ENCODE assay signal across 18 cellular contexts in the genomic region with DNA sequence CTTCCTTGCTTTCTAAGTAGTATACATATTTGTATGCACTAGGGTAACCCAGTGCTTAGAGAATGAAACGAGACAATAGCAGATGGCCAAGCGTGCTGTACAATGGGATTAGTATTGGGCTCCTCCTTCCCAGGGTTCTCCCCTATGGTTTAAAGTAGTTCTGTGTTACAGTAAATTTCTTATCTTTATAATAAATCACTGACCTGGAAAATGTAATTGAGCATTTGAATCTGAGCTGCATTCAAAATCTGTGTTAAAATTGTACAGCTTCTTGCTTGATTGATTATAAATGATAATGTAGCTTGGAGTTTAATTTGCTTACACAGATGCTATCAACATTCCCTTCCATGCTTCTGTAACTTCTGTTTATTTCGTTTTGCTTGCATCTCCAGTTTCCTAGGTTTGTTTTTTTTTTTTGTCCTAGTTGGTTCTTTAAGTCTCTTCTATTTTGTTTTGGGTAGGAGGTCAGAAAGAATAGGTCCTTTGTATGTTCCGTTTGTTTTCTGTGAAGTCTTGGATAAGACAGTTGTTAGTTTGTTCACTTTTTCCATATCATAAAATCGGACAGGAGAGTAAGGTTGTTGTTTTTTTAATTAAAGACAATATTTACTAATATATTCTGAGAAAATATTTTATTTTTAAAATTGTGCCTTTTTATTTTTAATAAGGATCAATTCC.
DNase-seq lines count a peak whose midpoint lies in the region; ATAC-seq and TF ChIP-seq lines count a peak whose summit lies in the region.
"Had no signal": no experiment of that assay in that cellular context is flagged by ENCODE, and none has a peak within 500 bp of the region (broad histone marks: within the 10 kb centered on the region; RNA-seq: fewer than 3 reads in every experiment).

No MANE protein-coding gene starts in this region.

- H3K4me3 Mint-ChIP-seq in glutamatergic neuron (ENCODE audit: unreplicated experiment), result no peak overlapping the region
- H3K4me3 Mint-ChIP-seq: activated naive CD4-positive, alpha-beta T cell treated with anti-CD3 and anti-CD28 coated beads, Interleukin-2, amount 10 ng/mL, durations not matched to agents 7 days and 5 days; CD4-positive, alpha-beta memory T cell had no signal

- intact Hi-C loops in left cardiac atrium (cut with DNase I), result no loop called here

- H3K9me3 ChIP-seq in BE2C, result no peaks in the 10 kb centered on the region
- H3K9me3 ChIP-seq: esophagus squamous epithelium, heart right ventricle, right lobe of liver had no signal

- no peaks in the 10 kb centered on the region for H3K9me3 Mint-ChIP-seq in glutamatergic neuron (ENCODE audit: unreplicated experiment)
- H3K9me3 Mint-ChIP-seq: activated naive CD4-positive, alpha-beta T cell treated with anti-CD3 and anti-CD28 coated beads, Interleukin-2, amount 10 ng/mL, durations not matched to agents 7 days and 5 days; CD4-positive, alpha-beta memory T cell had no signal

- peaks cover 4% of the 10 kb centered on the region for H3K4me1 Mint-ChIP-seq in glutamatergic neuron (ENCODE audit: low read depth, unreplicated experiment)
- H3K4me1 Mint-ChIP-seq: activated naive CD4-positive, alpha-beta T cell treated with anti-CD3 and anti-CD28 coated beads, Interleukin-2, amount 10 ng/mL, durations not matched to agents 7 days and 5 days had no signal

- DNase-seq in BE2C (peak; percentile 24), NCI-H2107 (lab: John Stamatoyannopoulos, UW) (peak; percentile 15), NCI-H82 treated with DMSO at 0.1 percent for 48 hours (lab: John Stamatoyannopoulos, UW; ENCODE audit: unreplicated experiment) (peak; percentile 77), glutamatergic neuron (no peak), middle frontal gyrus (ENCODE audit: extremely low spot score, low spot score) (no peak), LoVo (ENCODE audit: low spot score) (no peak), left cardiac atrium (no peak)
- DNase-seq: activated CD4-positive, alpha-beta T cell treated with anti-CD3 and anti-CD28 coated beads, Interleukin-2, amount 50 U/mL, for 1 hour; activated naive CD4-positive, alpha-beta T cell treated with anti-CD3 and anti-CD28 coated beads, Interleukin-2, amount 10 ng/mL, durations not matched to agents 7 days and 5 days; activated T-cell treated with anti-CD3 and anti-CD28 coated beads for 4 hours; CD4-positive, alpha-beta memory T cell; esophagus squamous epithelium; heart right ventricle; KBM-7; right lobe of liver; SHP77 treated with DMSO at 0.1 percent for 48 hours; T1000 had no signal

- peaks cover 11% of the 10 kb centered on the region for H3K4me1 ChIP-seq in BE2C
- H3K4me1 ChIP-seq: right lobe of liver had no signal

- ATAC-seq in GM21367 (IDR thresholded peaks at IDR 0.05; ENCODE audit: unreplicated experiment) (no peak), left cardiac atrium (no peak)
- ATAC-seq: heart right ventricle, right lobe of liver had no signal

- H3K36me3 ChIP-seq in BE2C, result no peaks in the 10 kb centered on the region
- H3K36me3 ChIP-seq: right lobe of liver had no signal

- peaks cover 4% of the 10 kb centered on the region for H3K36me3 Mint-ChIP-seq in glutamatergic neuron (ENCODE audit: unreplicated experiment)

- H3K27me3 ChIP-seq in BE2C, result no peaks in the 10 kb centered on the region
- H3K27me3 ChIP-seq: esophagus squamous epithelium, heart right ventricle, right lobe of liver had no signal

- peak overlapping the region; percentile 30 for H3K27ac Mint-ChIP-seq in glutamatergic neuron (ENCODE audit: unreplicated experiment)
- H3K27ac Mint-ChIP-seq: activated naive CD4-positive, alpha-beta T cell treated with anti-CD3 and anti-CD28 coated beads, Interleukin-2, amount 10 ng/mL, durations not matched to agents 7 days and 5 days; CD4-positive, alpha-beta memory T cell had no signal

- no peak for TF ChIP-seq CTCF in BE2C (IDR thresholded peaks at IDR 0.05; ENCODE audit: low read depth, low read length)
- TF ChIP-seq CTCF in glutamatergic neuron (IDR thresholded peaks at IDR 0.05; ENCODE audit: partially characterized antibody, unreplicated experiment), result no peak

- H3K4me3 ChIP-seq in BE2C (ENCODE audit: low read depth, low read length), result no peak overlapping the region
- H3K4me3 ChIP-seq: esophagus squamous epithelium, heart right ventricle, right lobe of liver had no signal

- no peaks in the 10 kb centered on the region for H3K27me3 Mint-ChIP-seq in glutamatergic neuron (ENCODE audit: unreplicated experiment)
- H3K27me3 Mint-ChIP-seq: activated naive CD4-positive, alpha-beta T cell treated with anti-CD3 and anti-CD28 coated beads, Interleukin-2, amount 10 ng/mL, durations not matched to agents 7 days and 5 days; CD4-positive, alpha-beta memory T cell had no signal

Comparison
In these comparisons a context has a peak if more than half of its experiments do, and no peak if none do; other contexts are left out.
1. DNase-seq: peak in BE2C (single experiment), NCI-H2107 (single experiment) and NCI-H82 treated with DMSO at 0.1 percent for 48 hours (single experiment); none in glutamatergic neuron (single experiment), middle frontal gyrus (single experiment), LoVo (single experiment) and left cardiac atrium (single experiment).